In genomic region chr16:4179763-4180260, GRCh38 we compare ENCODE assay signal across 14 cellular contexts.
A peak's percentile ranks its signal among the peaks of the same experiment; 100 is the strongest.
DNase-seq lines count a peak whose midpoint lies in the region; ATAC-seq and TF ChIP-seq lines count a peak whose summit lies in the region.
"Had no signal": no experiment of that assay in that cellular context is flagged by ENCODE, and none has a peak within 500 bp of the region (broad histone marks: within the 10 kb centered on the region; RNA-seq: fewer than 3 reads in every experiment).

No MANE protein-coding gene starts in this region.

- H3K36me3 ChIP-seq in osteoblast (ENCODE audit: insufficient read depth, low read length), result no peaks in the 10 kb centered on the region

- H3K4me1 ChIP-seq in osteoblast (ENCODE audit: insufficient read depth, low read length), result peaks cover 21% of the 10 kb centered on the region

- no peaks in the 10 kb centered on the region for H3K9me3 ChIP-seq in osteoblast (ENCODE audit: low read depth, low read length)
- H3K9me3 ChIP-seq: Caco-2 had no signal

- H3K4me1 Mint-ChIP-seq in activated CD8-positive, alpha-beta T cell treated with anti-CD3 and anti-CD28 coated beads, Interleukin-2, amount 10 ng/mL, durations not matched to agents 7 days and 5 days (ENCODE audit: low read depth), result peaks cover 6% of the 10 kb centered on the region

- H2AFZ ChIP-seq in osteoblast (ENCODE audit: low read length), result no peak overlapping the region
- H2AFZ ChIP-seq: GM23338 had no signal

- DNase-seq in RWPE1 (ENCODE audit: low spot score) (no peak), fibroblast of villous mesenchyme (ENCODE audit: low read depth) (peak; percentile 67), osteoblast (ENCODE audit: insufficient read length, low spot score, missing footprints) (peak; percentile 38), COLO829 (ENCODE audit: low spot score) (no peak)
- DNase-seq in activated T-cell treated with anti-CD3 and anti-CD28 coated beads, Interleukin-2, amount 50 U/mL, for 1 hour, result no peak
- no peak for DNase-seq in activated CD8-positive, alpha-beta T cell treated with anti-CD3 and anti-CD28 coated beads, Interleukin-2, amount 10 ng/mL, durations not matched to agents 7 days and 5 days
- DNase-seq: C1 segment of cervical spinal cord; CD4-positive, alpha-beta memory T cell; DND-41; H9 had no signal

- H3K27ac ChIP-seq in RWPE1, result peak overlapping the region; percentile 44; the same call in 1 of the 2 replicates
- no peak overlapping the region for H3K27ac ChIP-seq in osteoblast (ENCODE audit: low read depth, low read length)

- H3K27me3 ChIP-seq in osteoblast (ENCODE audit: insufficient read depth, low read length), result no peaks in the 10 kb centered on the region

- peaks cover 7% of the 10 kb centered on the region for H3K27me3 Mint-ChIP-seq in activated CD8-positive, alpha-beta T cell treated with anti-CD3 and anti-CD28 coated beads, Interleukin-2, amount 10 ng/mL, durations not matched to agents 7 days and 5 days (ENCODE audit: low read depth)

- TF ChIP-seq CTCF in RWPE1 (conservative IDR thresholded peaks at IDR 0.05; ENCODE audit: low read depth) (no peak), fibroblast of villous mesenchyme (IDR thresholded peaks at IDR 0.05; ENCODE audit: insufficient read depth, low read depth, low read length) (no peak), osteoblast (IDR thresholded peaks at IDR 0.05; ENCODE audit: extremely low read depth, low read depth, low read length) (no peak)

- ATAC-seq in HG03039 (IDR thresholded peaks at IDR 0.05; ENCODE audit: unreplicated experiment), result no peak
- ATAC-seq in activated CD8-positive, alpha-beta T cell treated with anti-CD3 and anti-CD28 coated beads, Interleukin-2, amount 10 ng/mL, durations not matched to agents 7 days and 5 days, result no peak
- ATAC-seq: GM23338, HCT116 had no signal

- no peaks in the 10 kb centered on the region for H4K20me1 ChIP-seq in osteoblast (ENCODE audit: insufficient read depth, low read length)

- POLR2A ChIA-PET in RWPE1 (lab: Yijun Ruan, JAX; ENCODE audit: low non-redundant PET), result interaction anchor here (0.6 kb wide), 1 partner anchor 83 kb away, joined by 3 read pairs; no protein-coding TSS in a partner anchor
- POLR2A ChIA-PET in activated CD8-positive, alpha-beta T cell treated with anti-CD3 and anti-CD28 coated beads, Interleukin-2, amount 10 ng/mL, durations not matched to agents 7 days and 5 days (lab: Charles Lee), result interaction anchor here (0.6 kb wide), 1 partner anchor 10 kb away, joined by 3 read pairs; no protein-coding TSS in a partner anchor

- no peak overlapping the region for H3K4me2 ChIP-seq in osteoblast (ENCODE audit: insufficient read depth, low read length)
- H3K4me2 ChIP-seq: GM23338 had no signal

- CTCF ChIA-PET in RWPE1 (lab: Yijun Ruan, JAX), result no interaction called here
- CTCF ChIA-PET in activated CD8-positive, alpha-beta T cell treated with anti-CD3 and anti-CD28 coated beads, Interleukin-2, amount 10 ng/mL, durations not matched to agents 7 days and 5 days (lab: Charles Lee), result interaction anchor here (2.0 kb wide), 1 partner anchor 74 kb away, joined by 6 read pairs; no protein-coding TSS in a partner anchor

- H3K4me3 ChIP-seq in fibroblast of villous mesenchyme (ENCODE audit: low read depth, low read length), result no peak overlapping the region
- no peak overlapping the region for H3K4me3 ChIP-seq in osteoblast (ENCODE audit: insufficient read depth, low read length)
- H3K4me3 ChIP-seq: GM23338 had no signal

- no peaks in the 10 kb centered on the region for H3K36me3 Mint-ChIP-seq in activated CD8-positive, alpha-beta T cell treated with anti-CD3 and anti-CD28 coated beads, Interleukin-2, amount 10 ng/mL, durations not matched to agents 7 days and 5 days (ENCODE audit: low read depth)
- H3K36me3 Mint-ChIP-seq: CD4-positive, alpha-beta memory T cell had no signal

- H3K4me3 Mint-ChIP-seq in activated CD8-positive, alpha-beta T cell treated with anti-CD3 and anti-CD28 coated beads, Interleukin-2, amount 10 ng/mL, durations not matched to agents 7 days and 5 days, result no peak overlapping the region
- H3K4me3 Mint-ChIP-seq: CD4-positive, alpha-beta memory T cell; GM23338; H9 had no signal

- no peak overlapping the region for H3K27ac Mint-ChIP-seq in activated CD8-positive, alpha-beta T cell treated with anti-CD3 and anti-CD28 coated beads, Interleukin-2, amount 10 ng/mL, durations not matched to agents 7 days and 5 days
- H3K27ac Mint-ChIP-seq: CD4-positive, alpha-beta memory T cell; GM23338 had no signal

- H3K79me2 ChIP-seq in osteoblast (ENCODE audit: insufficient read depth, low read length), result no peaks in the 10 kb centered on the region

- no peaks in the 10 kb centered on the region for H3K9me3 Mint-ChIP-seq in activated CD8-positive, alpha-beta T cell treated with anti-CD3 and anti-CD28 coated beads, Interleukin-2, amount 10 ng/mL, durations not matched to agents 7 days and 5 days (ENCODE audit: insufficient read depth)
- H3K9me3 Mint-ChIP-seq: CD4-positive, alpha-beta memory T cell; GM23338; H9 had no signal

Comparison
In these comparisons a context has a peak if more than half of its experiments do, and no peak if none do; other contexts are left out.
1. DNase-seq: peak in fibroblast of villous mesenchyme (single experiment) and osteoblast (single experiment); none in RWPE1 (single experiment), COLO829 (single experiment), activated T-cell treated with anti-CD3 and anti-CD28 coated beads, Interleukin-2, amount 50 U/mL, for 1 hour (single experiment) and activated CD8-positive, alpha-beta T cell treated with anti-CD3 and anti-CD28 coated beads, Interleukin-2, amount 10 ng/mL, durations not matched to agents 7 days and 5 days (single experiment).